Comparison of ENCODE assay signal across 9 cellular contexts in the genomic region with DNA sequence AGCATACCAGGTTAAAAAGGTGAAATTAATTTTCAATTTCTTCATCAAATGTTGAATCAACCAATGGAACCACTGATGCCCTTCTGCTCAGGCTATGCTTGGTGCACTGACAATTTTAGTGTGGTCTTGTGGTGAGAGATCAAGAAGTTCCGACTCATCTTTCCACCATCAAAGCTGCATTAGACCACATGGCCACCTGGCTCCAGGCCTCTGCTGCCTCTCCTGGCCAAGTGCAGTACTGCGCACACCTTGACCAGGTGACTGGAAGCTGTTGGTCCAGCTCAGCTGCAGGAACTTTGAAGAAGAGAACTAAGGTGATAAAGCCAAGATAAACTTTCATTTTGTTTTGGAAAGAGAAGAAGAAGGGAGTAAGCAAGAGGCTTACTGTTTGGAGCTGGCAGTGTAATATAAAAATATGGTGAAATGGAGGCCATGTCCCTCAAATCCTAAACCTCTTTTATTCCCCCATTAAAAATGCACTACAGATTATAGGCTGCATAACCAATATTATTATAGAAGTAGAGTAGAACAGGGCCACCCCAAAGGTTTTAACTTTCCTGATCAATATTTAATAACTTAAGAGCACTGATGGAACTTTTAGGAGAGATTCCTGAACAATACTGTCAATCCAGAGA.
DNase-seq lines count a peak whose midpoint lies in the region; ATAC-seq and TF ChIP-seq lines count a peak whose summit lies in the region.
"Had no signal": no experiment of that assay in that cellular context is flagged by ENCODE, and none has a peak within 500 bp of the region (broad histone marks: within the 10 kb centered on the region; RNA-seq: fewer than 3 reads in every experiment).

No MANE protein-coding gene starts in this region.

- H3K27ac ChIP-seq in iPS DF 6.9 (ENCODE audit: low read length) = no peak overlapping the region
- H3K27ac ChIP-seq in thyroid gland = no peak overlapping the region
- H3K27ac ChIP-seq: BLaER1 had no signal

- peaks cover 0 to 5% (median 3%) of the 10 kb centered on the region in 3 donors for H3K27me3 Mint-ChIP-seq in immature natural killer cell (ENCODE audit: low read depth in 3 of 3)

- H3K4me1 ChIP-seq in iPS DF 6.9 (ENCODE audit: control insufficient read depth, insufficient read depth, low read length) (no peaks in the 10 kb centered on the region), thyroid gland (no peaks in the 10 kb centered on the region)
- H3K4me1 ChIP-seq: BLaER1 had no signal

- H3K27me3 ChIP-seq in iPS DF 6.9 (ENCODE audit: control insufficient read depth, insufficient read depth, low read length) (no peaks in the 10 kb centered on the region), thyroid gland (no peaks in the 10 kb centered on the region)
- H3K27me3 ChIP-seq: BLaER1 had no signal

- peak in 4 of 6 experiments; percentile 28 to 51 (median 36) for TF ChIP-seq CTCF in thyroid gland (IDR thresholded peaks at IDR 0.05)

- H3K4me1 Mint-ChIP-seq in immature natural killer cell = no peaks in the 10 kb centered on the region

- DNase-seq in NCI-H1417 (lab: John Stamatoyannopoulos, UW) = peak in 2 of 3 experiments; percentile 7 to 8
- DNase-seq in NCI-H1417 treated with DMSO at 0.1 percent for 48 hours (lab: John Stamatoyannopoulos, UW) = no peak
- DNase-seq in activated CD4-positive, alpha-beta T cell treated with anti-CD3 and anti-CD28 coated beads, Interleukin-2, amount 50 U/mL, for 48 hours = peak; percentile 62 to 70
- peak; percentile 48 for DNase-seq in iPS DF 6.9 (ENCODE audit: low read depth, low spot score)
- DNase-seq in thyroid gland = peak; percentile 11 to 22
- no peak for DNase-seq in immature natural killer cell

- no peak overlapping the region for H3K4me3 Mint-ChIP-seq in immature natural killer cell

- H3K4me3 ChIP-seq in iPS DF 6.9 (ENCODE audit: low read length) (no peak overlapping the region), thyroid gland (replicated peaks in 1 of 3) (no peak overlapping the region)
- H3K4me3 ChIP-seq: BLaER1 had no signal

- intact Hi-C loops in thyroid gland (cut with DNase I) = no loop called here

- no peak for TF ChIP-seq POLR2A in thyroid gland (IDR thresholded peaks at IDR 0.05)

- ATAC-seq in GM21367 (IDR thresholded peaks at IDR 0.05; ENCODE audit: unreplicated experiment) = peak; percentile 99
- ATAC-seq in HG03460 (IDR thresholded peaks at IDR 0.05; ENCODE audit: unreplicated experiment) = peak; percentile 99

- no peak overlapping the region for H3K27ac Mint-ChIP-seq in immature natural killer cell

- H3K36me3 ChIP-seq in iPS DF 6.9 (ENCODE audit: control insufficient read depth, insufficient read depth, low read length) = no peaks in the 10 kb centered on the region
- H3K36me3 ChIP-seq in thyroid gland = no peaks in the 10 kb centered on the region
- H3K36me3 ChIP-seq: BLaER1 had no signal

- no peaks in the 10 kb centered on the region for H3K36me3 Mint-ChIP-seq in immature natural killer cell

- WGBS in iPS DF 6.9 (ENCODE audit: insufficient coverage, insufficient read length) = no CpG with 5 or more reads among the region's 2 CpGs
- 75 to 89% methylated on average over 2 of the region's 2 CpGs for WGBS in thyroid gland, 2 donors

- H3K9me3 ChIP-seq in iPS DF 6.9 (ENCODE audit: control insufficient read depth, insufficient read depth, low read length) = no peaks in the 10 kb centered on the region
- no peaks in the 10 kb centered on the region for H3K9me3 ChIP-seq in thyroid gland
- H3K9me3 ChIP-seq: BLaER1 had no signal

- H3K9me3 Mint-ChIP-seq in immature natural killer cell = peaks cover 0 to 17% (median 7%) of the 10 kb centered on the region in 6 donors

Comparison
In these comparisons a context has a peak if more than half of its experiments do, and no peak if none do; other contexts are left out.
1. DNase-seq: peak in NCI-H1417 (2 of 3), activated CD4-positive, alpha-beta T cell treated with anti-CD3 and anti-CD28 coated beads, Interleukin-2, amount 50 U/mL, for 48 hours (2 of 2), iPS DF 6.9 (single experiment) and thyroid gland (2 of 2); none in NCI-H1417 treated with DMSO at 0.1 percent for 48 hours (single experiment) and immature natural killer cell (0 of 3).